In genomic region chr20:49278036-49278816, GRCh38 we compare ENCODE assay signal across 1 cellular context.
TF ChIP-seq lines count a peak whose summit lies in the region.

Gene ZNFX1, minus strand, starts transcription at chr20:49278057. Its CDS starts 2,218 bp downstream, at chr20:49275839.

TF ChIP-seq in HEK293, 187 proteins besides CTCF, POLR2A, EP300 and RAD21 (continued from another document and continues in another):
- TF ChIP-seq ZBTB8A (tag by site-specific recombination; IDR thresholded peaks at IDR 0.05) (peak; percentile 97), ZNF48 (tag by site-specific recombination; IDR thresholded peaks at IDR 0.05) (no peak), ZNF280D (tag by site-specific recombination; IDR thresholded peaks at IDR 0.05) (peak; percentile 86; the same call in 1 of the 2 replicates), ZNF785 (tag by site-specific recombination; IDR thresholded peaks at IDR 0.05) (0 out of 2 replicates have a peak, but pooled peaks have one; percentile 38), ZNF169 (tag by site-specific recombination; IDR thresholded peaks at IDR 0.05) (0 out of 2 replicates have a peak, but pooled peaks have one; percentile 70), ZNF280C (tag by site-specific recombination; IDR thresholded peaks at IDR 0.05) (no peak), ZNF76 (tag by site-specific recombination; IDR thresholded peaks at IDR 0.05; ENCODE audit: borderline replicate concordance, low read depth) (peak; percentile 94), REST (tag by site-specific recombination; IDR thresholded peaks at IDR 0.05) (0 out of 2 replicates have a peak, but pooled peaks have one; percentile 49), ZNF843 (tag by site-specific recombination; IDR thresholded peaks at IDR 0.05) (0 out of 2 replicates have a peak, but pooled peaks have one; percentile 65), SCRT1 (tag by site-specific recombination; IDR thresholded peaks at IDR 0.05; ENCODE audit: borderline replicate concordance) (0 out of 2 replicates have a peak, but pooled peaks have one; percentile 8), ZNF155 (tag by site-specific recombination; IDR thresholded peaks at IDR 0.05) (no peak), GLI4 (tag by site-specific recombination; IDR thresholded peaks at IDR 0.05) (peak; percentile 89; the same call in 1 of the 2 replicates), ZNF157 (tag by site-specific recombination; IDR thresholded peaks at IDR 0.05) (no peak), ZNF518A (tag by site-specific recombination; conservative IDR thresholded peaks at IDR 0.05; ENCODE audit: low read depth) (0 out of 2 replicates have a peak, but pooled peaks have one; percentile 16), ZNF629 (tag by site-specific recombination; IDR thresholded peaks at IDR 0.05) (peak; percentile 76), MZF1 (tag by site-specific recombination; IDR thresholded peaks at IDR 0.05; ENCODE audit: borderline replicate concordance) (peak; percentile 67; the same call in 1 of the 2 replicates), ZBTB17 (tag by site-specific recombination; IDR thresholded peaks at IDR 0.05) (peak; percentile 78), ZNF138 (tag by site-specific recombination; IDR thresholded peaks at IDR 0.05; ENCODE audit: borderline replicate concordance) (no peak), ZBTB1 (tag by site-specific recombination; IDR thresholded peaks at IDR 0.05) (peak; percentile 79), ZNF600 (tag by site-specific recombination; IDR thresholded peaks at IDR 0.05) (peak; percentile 85), ZNF18 (tag by site-specific recombination; IDR thresholded peaks at IDR 0.05) (0 out of 2 replicates have a peak, but pooled peaks have one; percentile 28), ZNF670 (tag by site-specific recombination; IDR thresholded peaks at IDR 0.05; ENCODE audit: low read depth) (no peak), ZNF791 (tag by site-specific recombination; IDR thresholded peaks at IDR 0.05) (no peak; the same call in 1 of the 2 replicates), ZNF274 (IDR thresholded peaks at IDR 0.05; ENCODE audit: low read length) (no peak), ZNF274 (tag by site-specific recombination; IDR thresholded peaks at IDR 0.05; ENCODE audit: borderline replicate concordance) (no peak), HOXC10 (CRISPR knock-in tag; IDR thresholded peaks at IDR 0.05) (0 out of 2 replicates have a peak, but pooled peaks have one; percentile 19), ZFP37 (tag by site-specific recombination; IDR thresholded peaks at IDR 0.05) (peak; percentile 99)
- TF ChIP-seq, protein P1, sequence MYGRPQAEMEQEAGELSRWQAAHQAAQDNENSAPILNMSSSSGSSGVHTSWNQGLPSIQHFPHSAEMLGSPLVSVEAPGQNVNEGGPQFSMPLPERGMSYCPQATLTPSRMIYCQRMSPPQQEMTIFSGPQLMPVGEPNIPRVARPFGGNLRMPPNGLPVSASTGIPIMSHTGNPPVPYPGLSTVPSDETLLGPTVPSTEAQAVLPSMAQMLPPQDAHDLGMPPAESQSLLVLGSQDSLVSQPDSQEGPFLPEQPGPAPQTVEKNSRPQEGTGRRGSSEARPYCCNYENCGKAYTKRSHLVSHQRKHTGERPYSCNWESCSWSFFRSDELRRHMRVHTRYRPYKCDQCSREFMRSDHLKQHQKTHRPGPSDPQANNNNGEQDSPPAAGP (tag by site-specific recombination; IDR thresholded peaks at IDR 0.05) = peak; percentile 96
- TF ChIP-seq, protein P2, sequence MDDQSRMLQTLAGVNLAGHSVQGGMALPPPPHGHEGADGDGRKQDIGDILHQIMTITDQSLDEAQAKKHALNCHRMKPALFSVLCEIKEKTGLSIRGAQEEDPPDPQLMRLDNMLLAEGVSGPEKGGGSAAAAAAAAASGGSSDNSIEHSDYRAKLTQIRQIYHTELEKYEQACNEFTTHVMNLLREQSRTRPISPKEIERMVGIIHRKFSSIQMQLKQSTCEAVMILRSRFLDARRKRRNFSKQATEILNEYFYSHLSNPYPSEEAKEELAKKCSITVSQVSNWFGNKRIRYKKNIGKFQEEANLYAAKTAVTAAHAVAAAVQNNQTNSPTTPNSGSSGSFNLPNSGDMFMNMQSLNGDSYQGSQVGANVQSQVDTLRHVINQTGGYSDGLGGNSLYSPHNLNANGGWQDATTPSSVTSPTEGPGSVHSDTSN (CRISPR knock-in tag; IDR thresholded peaks at IDR 0.05) = 0 out of 2 replicates have a peak, but pooled peaks have one; percentile 16
- TF ChIP-seq, protein P3, sequence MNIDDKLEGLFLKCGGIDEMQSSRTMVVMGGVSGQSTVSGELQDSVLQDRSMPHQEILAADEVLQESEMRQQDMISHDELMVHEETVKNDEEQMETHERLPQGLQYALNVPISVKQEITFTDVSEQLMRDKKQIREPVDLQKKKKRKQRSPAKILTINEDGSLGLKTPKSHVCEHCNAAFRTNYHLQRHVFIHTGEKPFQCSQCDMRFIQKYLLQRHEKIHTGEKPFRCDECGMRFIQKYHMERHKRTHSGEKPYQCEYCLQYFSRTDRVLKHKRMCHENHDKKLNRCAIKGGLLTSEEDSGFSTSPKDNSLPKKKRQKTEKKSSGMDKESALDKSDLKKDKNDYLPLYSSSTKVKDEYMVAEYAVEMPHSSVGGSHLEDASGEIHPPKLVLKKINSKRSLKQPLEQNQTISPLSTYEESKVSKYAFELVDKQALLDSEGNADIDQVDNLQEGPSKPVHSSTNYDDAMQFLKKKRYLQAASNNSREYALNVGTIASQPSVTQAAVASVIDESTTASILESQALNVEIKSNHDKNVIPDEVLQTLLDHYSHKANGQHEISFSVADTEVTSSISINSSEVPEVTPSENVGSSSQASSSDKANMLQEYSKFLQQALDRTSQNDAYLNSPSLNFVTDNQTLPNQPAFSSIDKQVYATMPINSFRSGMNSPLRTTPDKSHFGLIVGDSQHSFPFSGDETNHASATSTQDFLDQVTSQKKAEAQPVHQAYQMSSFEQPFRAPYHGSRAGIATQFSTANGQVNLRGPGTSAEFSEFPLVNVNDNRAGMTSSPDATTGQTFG (tag by site-specific recombination; IDR thresholded peaks at IDR 0.05; ENCODE audit: borderline replicate concordance) = no peak
- TF ChIP-seq, protein P4, sequence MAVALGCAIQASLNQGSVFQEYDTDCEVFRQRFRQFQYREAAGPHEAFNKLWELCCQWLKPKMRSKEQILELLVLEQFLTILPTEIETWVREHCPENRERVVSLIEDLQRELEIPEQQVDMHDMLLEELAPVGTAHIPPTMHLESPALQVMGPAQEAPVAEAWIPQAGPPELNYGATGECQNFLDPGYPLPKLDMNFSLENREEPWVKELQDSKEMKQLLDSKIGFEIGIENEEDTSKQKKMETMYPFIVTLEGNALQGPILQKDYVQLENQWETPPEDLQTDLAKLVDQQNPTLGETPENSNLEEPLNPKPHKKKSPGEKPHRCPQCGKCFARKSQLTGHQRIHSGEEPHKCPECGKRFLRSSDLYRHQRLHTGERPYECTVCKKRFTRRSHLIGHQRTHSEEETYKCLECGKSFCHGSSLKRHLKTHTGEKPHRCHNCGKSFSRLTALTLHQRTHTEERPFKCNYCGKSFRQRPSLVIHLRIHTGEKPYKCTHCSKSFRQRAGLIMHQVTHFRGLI (tag by site-specific recombination; IDR thresholded peaks at IDR 0.05) = peak; percentile 34; the same call in 1 of the 2 replicates
